1 cellular context compared by ENCODE assay signal in genomic region chr16:67872631-67873434, GRCh38.
A peak's percentile ranks its signal among the peaks of the same experiment; 100 is the strongest.
TF ChIP-seq lines count a peak whose summit lies in the region.

Gene EDC4, plus strand, starts transcription at chr16:67873052. Its CDS starts 210 bp downstream, at chr16:67873262.

TF ChIP-seq in HepG2, 621 proteins besides CTCF, POLR2A, EP300 and RAD21 (continued from another document and continues in another):
- TF ChIP-seq MBNL3 (CRISPR knock-in tag; conservative IDR thresholded peaks at IDR 0.05) (no peak), ARNTL (CRISPR knock-in tag; IDR thresholded peaks at IDR 0.05) (peak; percentile 64; the same call in 1 of the 2 replicates), ZIK1 (CRISPR knock-in tag; IDR thresholded peaks at IDR 0.05; ENCODE audit: borderline replicate concordance, low read depth) (peak; percentile 93; the same call in 1 of the 2 replicates), MZF1 (CRISPR knock-in tag; IDR thresholded peaks at IDR 0.05; ENCODE audit: borderline replicate concordance) (no peak), SP1 (IDR thresholded peaks at IDR 0.05) (no peak), SP1 (CRISPR knock-in tag; IDR thresholded peaks at IDR 0.05) (peak; percentile 92), TBX3 (IDR thresholded peaks at IDR 0.05; ENCODE audit: borderline replicate concordance) (no peak), ZBTB40 (IDR thresholded peaks at IDR 0.05) (peak; percentile 94), ZBTB40 (CRISPR knock-in tag; IDR thresholded peaks at IDR 0.05) (peak; percentile 86), MTF1 (CRISPR knock-in tag; IDR thresholded peaks at IDR 0.05) (no peak), CAMTA2 (CRISPR knock-in tag; IDR thresholded peaks at IDR 0.05; ENCODE audit: borderline replicate concordance) (no peak), ZNF281 (CRISPR knock-in tag; IDR thresholded peaks at IDR 0.05; ENCODE audit: borderline replicate concordance) (peak; percentile 53; the same call in 1 of the 2 replicates), YEATS4 (CRISPR knock-in tag; IDR thresholded peaks at IDR 0.05; ENCODE audit: borderline replicate concordance) (peak; percentile 95), ZNF496 (CRISPR knock-in tag; IDR thresholded peaks at IDR 0.05; ENCODE audit: insufficient replicate concordance) (no peak), ZNF574 (CRISPR knock-in tag; IDR thresholded peaks at IDR 0.05) (peak; percentile 94), FOXO4 (CRISPR knock-in tag; conservative IDR thresholded peaks at IDR 0.05) (peak; percentile 97; the same call in 1 of the 2 replicates), CHD2 (IDR thresholded peaks at IDR 0.05; ENCODE audit: low read depth, low read length) (peak; percentile 79), SNAPC2 (CRISPR knock-in tag; IDR thresholded peaks at IDR 0.05) (peak; percentile 42; the same call in 1 of the 2 replicates), SP5 (CRISPR knock-in tag; IDR thresholded peaks at IDR 0.05; ENCODE audit: borderline replicate concordance, low read depth) (peak; percentile 83), ZNF280B (CRISPR knock-in tag; IDR thresholded peaks at IDR 0.05; ENCODE audit: borderline replicate concordance) (peak; percentile 37; the same call in 1 of the 2 replicates), JUN (CRISPR knock-in tag; IDR thresholded peaks at IDR 0.05) (no peak), BRCA1 (CRISPR knock-in tag; IDR thresholded peaks at IDR 0.05) (0 out of 2 replicates have a peak, but pooled peaks have one; percentile 36), NFKBIZ (CRISPR knock-in tag; IDR thresholded peaks at IDR 0.05) (peak; percentile 69; the same call in 1 of the 2 replicates), MLLT10 (CRISPR knock-in tag; IDR thresholded peaks at IDR 0.05) (no peak), PPARG (CRISPR knock-in tag; conservative IDR thresholded peaks at IDR 0.05) (peak; percentile 73; the same call in 1 of the 2 replicates), TERF1 (CRISPR knock-in tag; IDR thresholded peaks at IDR 0.05) (no peak; the same call in 1 of the 2 replicates), PHF8 (CRISPR knock-in tag; IDR thresholded peaks at IDR 0.05) (peak; percentile 92), ZNF703 (CRISPR knock-in tag; IDR thresholded peaks at IDR 0.05; ENCODE audit: borderline replicate concordance) (peak; percentile 76; the same call in 1 of the 2 replicates), ZNF234 (CRISPR knock-in tag; conservative IDR thresholded peaks at IDR 0.05) (peak; percentile 90; the same call in 1 of the 2 replicates), ZNF431 (CRISPR knock-in tag; IDR thresholded peaks at IDR 0.05; ENCODE audit: borderline replicate concordance, low read depth) (peak; percentile 76; the same call in 1 of the 2 replicates), ZNF501 (CRISPR knock-in tag; IDR thresholded peaks at IDR 0.05) (peak; percentile 95), ZNF124 (CRISPR knock-in tag; IDR thresholded peaks at IDR 0.05) (peak; percentile 70), DMTF1 (CRISPR knock-in tag; IDR thresholded peaks at IDR 0.05) (0 out of 2 replicates have a peak, but pooled peaks have one; percentile 73), ASH2L (IDR thresholded peaks at IDR 0.05; ENCODE audit: insufficient read length, low read depth, low read length) (peak; percentile 99), HNF4G (IDR thresholded peaks at IDR 0.05; ENCODE audit: borderline replicate concordance, low read depth, low read length) (no peak), HNF4G (CRISPR knock-in tag; IDR thresholded peaks at IDR 0.05; ENCODE audit: borderline replicate concordance, low read depth) (peak; percentile 67)
